8 cellular contexts compared by ENCODE assay signal in genomic region chr9:35616681-35617459, GRCh38. TPM values are rescaled to one million over a fixed set of nuclear protein-coding genes. Genes with fewer than 3 reads are reported as not detected.
DNase-seq lines count a peak whose midpoint lies in the region; ATAC-seq and TF ChIP-seq lines count a peak whose summit lies in the region.

No MANE protein-coding gene starts in this region.

- peaks cover 48% of the 10 kb centered on the region for H3K27me3 Mint-ChIP-seq in MCF 10A (ENCODE audit: insufficient read depth, unreplicated experiment)

- DNase-seq in EH (ENCODE audit: low read depth) = peak; percentile 74
- peak; percentile 54 for DNase-seq in T-helper 9 cell
- DNase-seq in MCF 10A (ENCODE audit: unreplicated experiment) = peak; percentile 3
- DNase-seq in islet precursor cell = peak; percentile 79
- DNase-seq in stimulated activated CD4-positive, alpha-beta T cell treated with anti-CD3 and anti-CD28 coated beads, Interleukin-1b, Interleukin-23, amount 100 ng/mL, for 1 hour (ENCODE audit: low read depth in 2 of 2) = peak; percentile 22 to 29

- no peak overlapping the region for H3K27ac Mint-ChIP-seq in MCF 10A (ENCODE audit: low read depth, unreplicated experiment)

- peak; percentile 42 for ATAC-seq in HG02798 (IDR thresholded peaks at IDR 0.05; ENCODE audit: poor library complexity, unreplicated experiment)
- ATAC-seq in HG03469 (IDR thresholded peaks at IDR 0.05; ENCODE audit: unreplicated experiment) = no peak
- no peak for ATAC-seq in GM18870 (IDR thresholded peaks at IDR 0.05; ENCODE audit: unreplicated experiment)

- intact Hi-C loops in MCF 10A (cut with micrococcal nuclease) = no loop called here

- POLR2A ChIA-PET in MCF 10A (lab: Yijun Ruan, JAX) = interaction anchor here (0.7 kb wide), 1 partner anchor 241 kb away, joined by 3 read pairs; no protein-coding TSS in a partner anchor

- BruUV-seq in MCF 10A (replicated peaks; lab: Mats Ljungman, UMichigan) = no TSS peak

- H3K9me3 Mint-ChIP-seq in MCF 10A (ENCODE audit: unreplicated experiment) = no peaks in the 10 kb centered on the region

- peak overlapping the region; percentile 15 for H3K4me3 Mint-ChIP-seq in MCF 10A (ENCODE audit: unreplicated experiment)

- no peak for TF ChIP-seq CTCF in MCF 10A (IDR thresholded peaks at IDR 0.05; ENCODE audit: unreplicated experiment)

- CTCF ChIA-PET in MCF 10A (lab: Yijun Ruan, JAX) = no interaction called here

- H3K36me3 Mint-ChIP-seq in MCF 10A (ENCODE audit: insufficient read depth, unreplicated experiment) = no peaks in the 10 kb centered on the region

- no peaks in the 10 kb centered on the region for H3K4me1 Mint-ChIP-seq in MCF 10A (ENCODE audit: insufficient read depth, unreplicated experiment)

RNA-seq across cellular contexts. Expression of gene CD72, which starts 1.3 kb away (rescaled TPM):
- total RNA-seq in MCF 10A (2022) = 1.6 and 1.8 TPM in 2 replicates

RNA-seq across cellular contexts. Expression of gene TESK1, which starts 11.8 kb away (rescaled TPM):
- 32.1 and 41.9 TPM in 2 replicates for total RNA-seq in MCF 10A (2022)

RNA-seq across cellular contexts. Expression of gene SIT1, which starts 33.9 kb away (rescaled TPM):
- total RNA-seq in MCF 10A (2022) = not detected in 2 replicates

RNA-seq across cellular contexts. Expression of gene RMRP, which starts 40.9 kb away (rescaled TPM):
- total RNA-seq in MCF 10A (2022) = 13,245 and 17,503 TPM in 2 replicates

RNA-seq across cellular contexts. Expression of gene CCDC107, which starts 41.2 kb away (rescaled TPM):
- total RNA-seq in MCF 10A (2022) = 10.6 and 12.5 TPM in 2 replicates

Comparison
In these comparisons a context has a peak if more than half of its experiments do, and no peak if none do; other contexts are left out.
1. DNase-seq: peak in every context shown above with its lines; median percentile 79 in islet precursor cell; 74 in EH; 54 in T-helper 9 cell; 26 in stimulated activated CD4-positive, alpha-beta T cell treated with anti-CD3 and anti-CD28 coated beads, Interleukin-1b, Interleukin-23, amount 100 ng/mL, for 1 hour; 3 in MCF 10A.